ENCODE assay signal across 25 cellular contexts in genomic region chr7:21468969-21469368, GRCh38.
"Had no signal": no experiment of that assay in that cellular context is flagged by ENCODE, and none has a peak within 500 bp of the region (broad histone marks: within the 10 kb centered on the region; RNA-seq: fewer than 3 reads in every experiment).

No MANE protein-coding gene starts in this region.

- FAIRE-seq: urothelium cell line had no signal

- H3K4me3 ChIP-seq: left ventricle myocardium inferior, lung, neural progenitor cell, prostate gland, skin epidermis, spleen, suprapubic skin, thoracic aorta, tibial artery, upper lobe of right lung had no signal

- DNase-seq: hippocampal formation; left ventricle myocardium inferior; mesendoderm; naive B cell; natural killer cell; nephron progenitor cell; occipital lobe; retina; right cardiac atrium; spleen; stimulated activated CD4-positive, alpha-beta T cell treated with anti-CD3 and anti-CD28 coated beads, Interleukin-4, amount 100 ng/mL, for 24 hours; stimulated activated naive CD4-positive, alpha-beta T cell; tibial artery; trophoblast cell; upper lobe of right lung had no signal

- H3K4me1 ChIP-seq: left ventricle myocardium inferior, neural progenitor cell, prostate gland, spleen, suprapubic skin, upper lobe of right lung had no signal

- H3K36me3 ChIP-seq: left ventricle myocardium inferior, neural progenitor cell, neutrophil, prostate gland, suprapubic skin, thoracic aorta, tibial artery, upper lobe of right lung had no signal

- ATAC-seq: natural killer cell; right cardiac atrium; sciatic nerve; stimulated activated effector memory CD8-positive, alpha-beta T cell treated with anti-CD3 and anti-CD28 coated beads, Interleukin-12 subunit alpha, Interleukin-12 subunit beta, amount 100 ng/mL, for 72 hours; upper lobe of right lung had no signal

- H3K27me3 ChIP-seq: neural progenitor cell, neutrophil, spleen, suprapubic skin, tibial artery, upper lobe of right lung had no signal

- H3K4me2 ChIP-seq: neural progenitor cell had no signal

- H3K27ac ChIP-seq: left ventricle myocardium inferior, neural progenitor cell, neutrophil, prostate gland, skin epidermis, spleen, suprapubic skin, thoracic aorta, tibial artery, upper lobe of right lung had no signal

- H3K9ac ChIP-seq: neural progenitor cell had no signal

- H2AFZ ChIP-seq: neural progenitor cell had no signal

- H3K9me3 ChIP-seq: left ventricle myocardium inferior, neutrophil, prostate gland, spleen, suprapubic skin, thoracic aorta, tibial artery, upper lobe of right lung had no signal
